ENCODE assay signal across 21 cellular contexts in the genomic region with DNA sequence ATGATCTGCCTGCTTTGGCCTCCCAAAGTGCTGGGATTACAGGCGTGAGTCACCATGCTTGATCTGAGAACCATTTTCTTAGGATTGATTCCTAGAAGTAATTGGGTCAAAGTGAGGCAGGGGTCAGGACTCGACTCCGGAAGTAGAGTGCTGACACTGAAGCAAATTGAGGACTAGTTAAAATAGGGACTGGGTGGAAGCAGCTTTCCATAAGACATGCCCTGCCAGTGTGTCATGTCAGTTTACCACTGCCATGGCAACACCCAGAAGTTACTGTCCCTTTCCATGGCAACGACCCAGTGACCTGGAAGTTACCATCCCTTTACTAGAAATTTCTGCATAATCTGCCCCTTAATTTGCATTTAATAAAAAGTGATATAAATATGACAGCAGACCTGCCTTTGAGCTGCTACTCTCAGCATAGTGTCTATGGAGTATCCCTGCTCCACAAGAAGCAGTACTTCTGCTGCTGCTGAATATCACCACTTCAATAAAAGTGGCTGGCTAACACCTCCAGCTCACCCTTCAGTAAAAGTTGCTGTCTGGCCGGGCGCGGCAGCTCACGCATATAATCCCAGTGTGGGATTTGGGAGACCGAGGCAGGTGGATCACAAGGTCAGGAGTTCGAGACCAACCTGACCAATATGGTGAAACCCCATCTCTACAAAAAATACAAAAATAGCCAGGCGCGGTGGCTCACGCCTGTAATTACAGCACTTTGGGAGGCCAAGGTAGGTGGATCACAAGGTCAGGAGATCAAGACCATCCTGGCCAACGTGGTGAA. TPM values are rescaled to one million over a fixed set of nuclear protein-coding genes. Genes with fewer than 3 reads are reported as not detected.
A peak's percentile ranks its signal among the peaks of the same experiment; 100 is the strongest.
DNase-seq lines count a peak whose midpoint lies in the region; ATAC-seq, FAIRE-seq and TF ChIP-seq lines count a peak whose summit lies in the region.
"Had no signal": no experiment of that assay in that cellular context is flagged by ENCODE, and none has a peak within 500 bp of the region (broad histone marks: within the 10 kb centered on the region; RNA-seq: fewer than 3 reads in every experiment).

No MANE protein-coding gene starts in this region.

- TF ChIP-seq RAD21 in HepG2 (CRISPR knock-in tag; IDR thresholded peaks at IDR 0.05), result no peak

- intact Hi-C loops in HepG2 (cut with micrococcal nuclease; ENCODE audit: unreplicated experiment), result no loop called here
- intact Hi-C loops in dorsolateral prefrontal cortex (cut with DNase I), result no loop called here

- ATAC-seq in HepG2, result no peak
- ATAC-seq: esophagus mucosa, heart right ventricle, sciatic nerve had no signal

- POLR2A ChIA-PET in HepG2 (lab: Yijun Ruan, JAX), result interaction anchor here (1.1 to 1.7 kb wide), 2 partner anchors 11 to 28 kb away, joined by 5 to 8 read pairs; no protein-coding TSS in a partner anchor

- peaks cover 12% of the 10 kb centered on the region for H3K4me1 ChIP-seq in HepG2 (ENCODE audit: insufficient read depth, low read length)
- H3K4me1 ChIP-seq: heart right ventricle had no signal

- no peak overlapping the region for H3K4me3 ChIP-seq in brain microvascular endothelial cell (ENCODE audit: low read depth, low read length)
- no peak overlapping the region for H3K4me3 ChIP-seq in HepG2 (replicated peaks in 1 of 3; ENCODE audit: insufficient read depth in 1 of 3, low read depth in 2 of 3, low read length in 3 of 3)
- H3K4me3 ChIP-seq in dorsolateral prefrontal cortex, result no peak overlapping the region
- H3K4me3 ChIP-seq: heart right ventricle had no signal

- H4K20me1 ChIP-seq in HepG2 (ENCODE audit: insufficient read depth, low read length), result no peaks in the 10 kb centered on the region

- in situ Hi-C loops in Caki2 (cut with HindIII; ENCODE audit: low pct_unique_long_range_greater_than_20kb, low sequenced_read_pairs), result no loop called here
- in situ Hi-C loops in brain microvascular endothelial cell (cut with HindIII; ENCODE audit: low pct_ligation_motif_present, low sequenced_read_pairs), result no loop called here
- in situ Hi-C loops in HepG2 (cut with HindIII; ENCODE audit: extremely low pct_ligation_motif_present, low pct_unique_long_range_greater_than_20kb), result no loop called here

- BruUV-seq in HepG2 (replicated peaks; lab: Mats Ljungman, UMichigan), result no TSS peak

- 62% methylated on average over 13 of the region's 14 CpGs for WGBS in HepG2 (ENCODE audit: low lambda C conversion rate)

- no peak overlapping the region for H3K9ac ChIP-seq in HepG2 (ENCODE audit: insufficient read depth, low read depth, low read length)

- no peak for TF ChIP-seq POLR2A in HepG2 (IDR thresholded peaks at IDR 0.05; ENCODE audit: insufficient read depth in 1 of 2, low read depth in 2 of 2, low read length in 2 of 2)
- no peak for TF ChIP-seq POLR2A in GM12892 (IDR thresholded peaks at IDR 0.05; ENCODE audit: low read depth, low read length)

- H3K27me3 ChIP-seq in brain microvascular endothelial cell (replicated peaks) (no peaks in the 10 kb centered on the region), HepG2 (ENCODE audit: control insufficient read depth in 1 of 2, insufficient read depth in 2 of 2, low read length in 2 of 2) (no peaks in the 10 kb centered on the region), dorsolateral prefrontal cortex (no peaks in the 10 kb centered on the region)
- H3K27me3 ChIP-seq: heart right ventricle, neutrophil had no signal

- DNase-seq in Caki2 (ENCODE audit: low read depth), result peak; percentile 29
- peak; percentile 36 for DNase-seq in HT1080 (ENCODE audit: low read depth)
- peak; percentile 32 for DNase-seq in brain microvascular endothelial cell
- no peak for DNase-seq in HepG2 (ENCODE audit: low spot score)
- no peak for DNase-seq in GM12892 (ENCODE audit: insufficient read length)
- no peak for DNase-seq in NOMO-1 (lab: John Stamatoyannopoulos, UW; ENCODE audit: unreplicated experiment in 2 of 2)
- no peak for DNase-seq in dorsolateral prefrontal cortex
- no peak for DNase-seq in GM19240 (ENCODE audit: insufficient read length, low spot score)
- DNase-seq: activated CD4-positive, CD25-positive, alpha-beta regulatory T cell; activated naive CD4-positive, alpha-beta T cell treated with Interleukin-2 at 50 U/mL for 16 hours; dermis blood vessel endothelial cell; heart right ventricle; NCI-H1105 treated with DMSO at 0.1 percent for 48 hours; NCI-H2171; NK-92 treated with Interleukin-12 subunit alpha and Interleukin-12 subunit beta, amount 100 ng/mL, for 24 hours; SIG-M5 had no signal

- CTCF ChIA-PET in HepG2 (lab: Yijun Ruan, JAX; ENCODE audit: low intra/inter-chr PET ratio, low total read pairs), result no interaction called here

- TF ChIP-seq CTCF in brain microvascular endothelial cell (IDR thresholded peaks at IDR 0.05; ENCODE audit: low read depth, low read length, missing control alignments) (no peak), HepG2 (CRISPR knock-in tag; IDR thresholded peaks at IDR 0.05) (no peak), dorsolateral prefrontal cortex (IDR thresholded peaks at IDR 0.05 in 54 of 56, conservative IDR thresholded peaks at IDR 0.05 in 2 of 56; ENCODE audit: low read depth in 1 of 56, partially characterized antibody in 56 of 56) (no peak)

- H2AFZ ChIP-seq in HepG2 (ENCODE audit: low read length), result no peak overlapping the region

- H3K79me2 ChIP-seq in HepG2 (ENCODE audit: insufficient read depth, low read length), result no peaks in the 10 kb centered on the region

- no peaks in the 10 kb centered on the region for H3K36me3 ChIP-seq in brain microvascular endothelial cell (replicated peaks)
- H3K36me3 ChIP-seq in HepG2 (replicated peaks in 1 of 2; ENCODE audit: control insufficient read depth in 1 of 2, insufficient read depth in 2 of 2, low read length in 2 of 2), result no peaks in the 10 kb centered on the region
- H3K36me3 ChIP-seq: heart right ventricle, neutrophil had no signal

- no peaks in the 10 kb centered on the region for H3K9me3 ChIP-seq in HepG2 (ENCODE audit: low read length)
- H3K9me3 ChIP-seq: neutrophil had no signal

- H3K4me2 ChIP-seq in HepG2 (ENCODE audit: low read depth, low read length), result no peak overlapping the region

- TF ChIP-seq EP300 in HepG2 (IDR thresholded peaks at IDR 0.05; ENCODE audit: low read depth in 2 of 2, low read length in 2 of 2), result no peak
- TF ChIP-seq EP300 in HepG2 (CRISPR knock-in tag; IDR thresholded peaks at IDR 0.05; ENCODE audit: borderline replicate concordance), result no peak

- no peak for FAIRE-seq in HepG2 (lab: Jason Lieb, UNC)
- FAIRE-seq in GM12892 (lab: Jason Lieb, UNC), result no peak
- FAIRE-seq: astrocyte, islet of Langerhans had no signal

- H3K27ac ChIP-seq in brain microvascular endothelial cell (no peak overlapping the region), HepG2 (ENCODE audit: extremely low read length, insufficient read depth, low read length) (no peak overlapping the region), dorsolateral prefrontal cortex (no peak overlapping the region)
- H3K27ac ChIP-seq: heart right ventricle, neutrophil had no signal

TF ChIP-seq in HepG2, 621 proteins besides CTCF, POLR2A, EP300 and RAD21 (continues in another document):
- TF ChIP-seq SAP130 (CRISPR knock-in tag; IDR thresholded peaks at IDR 0.05; ENCODE audit: low read depth) (peak; percentile 41; the same call in 1 of the 2 replicates), DRAP1 (CRISPR knock-in tag; IDR thresholded peaks at IDR 0.05) (no peak), DMAP1 (CRISPR knock-in tag; IDR thresholded peaks at IDR 0.05) (no peak), ISX (CRISPR knock-in tag; conservative IDR thresholded peaks at IDR 0.05) (no peak), NRL (CRISPR knock-in tag; IDR thresholded peaks at IDR 0.05; ENCODE audit: borderline replicate concordance) (no peak), SNRNP70 (IDR thresholded peaks at IDR 0.05; ENCODE audit: low read depth, low read length) (no peak), ZNF354B (CRISPR knock-in tag; IDR thresholded peaks at IDR 0.05) (no peak), GATAD1 (CRISPR knock-in tag; IDR thresholded peaks at IDR 0.05) (no peak), MXI1 (IDR thresholded peaks at IDR 0.05; ENCODE audit: borderline replicate concordance, low read depth, low read length) (peak; percentile 49; the same call in 1 of the 3 replicates), ZNF468 (CRISPR knock-in tag; IDR thresholded peaks at IDR 0.05) (no peak)

RNA-seq across cellular contexts. Expression of gene JADE2, which starts 47.8 kb away (rescaled TPM):
- total RNA-seq in Caki2 (2014; rRNA removed; shearing (Covaris generic); ENCODE audit: low replicate concordance), result 36.4 and 36.9 TPM in 2 replicates
- total RNA-seq in HT1080 (2014; rRNA removed; shearing (Covaris generic)), result 33.5 and 46.9 TPM in 2 replicates
- 14.7 and 16.3 TPM in 2 replicates for polyA plus RNA-seq in HT1080 (2015; cell fraction: cytosol; rRNA removed)
- polyA plus RNA-seq in HT1080 (2015; cell fraction: nucleus; rRNA removed), result 17.0 and 17.4 TPM in 2 replicates
- 15.1 and 15.6 TPM in 2 replicates for total RNA-seq in HepG2 (2016; rRNA removed; fragmentation: Illumina TruSeq; extraction: Trizol)
- 3.9 and 4.4 TPM in 2 replicates for total RNA-seq in HepG2 (2016; cell fraction: cytosol; rRNA removed; fragmentation: Illumina TruSeq; extraction: Trizol; ENCODE audit: low read depth)
- 15.7 and 16.4 TPM in 2 replicates for total RNA-seq in HepG2 (2016; cell fraction: insoluble cytoplasmic fraction; rRNA removed; fragmentation: Illumina TruSeq; extraction: Trizol)
- 9.9 and 14.2 TPM in 2 replicates for total RNA-seq in HepG2 (2016; cell fraction: membrane; rRNA removed; fragmentation: Illumina TruSeq; extraction: Trizol)
- total RNA-seq in HepG2 (2016; cell fraction: nucleus; rRNA removed; fragmentation: Illumina TruSeq; extraction: Trizol), result 10.7 and 11.7 TPM in 2 replicates
- 7.5 and 9.1 TPM in 2 replicates for polyA plus RNA-seq in HepG2 (2011; rRNA removed)
- polyA plus RNA-seq in HepG2 (2011; cell fraction: cytosol; rRNA removed), result 6.2 and 7.4 TPM in 2 replicates
- 10.9 and 11.6 TPM in 2 replicates for polyA plus RNA-seq in HepG2 (2011; cell fraction: nucleus; rRNA removed)
- 5.4 and 7.6 TPM in 2 replicates for polyA plus RNA-seq in HepG2 (2012)
- 1.7 and 2.3 TPM in 2 replicates for polyA plus RNA-seq in HepG2 (2016; cell fraction: cytosol; fragmentation: Illumina TruSeq; extraction: Trizol; ENCODE audit: low read depth)
- 10.3 and 12.8 TPM in 2 replicates for polyA plus RNA-seq in HepG2 (2016; cell fraction: insoluble cytoplasmic fraction; fragmentation: Illumina TruSeq; extraction: Trizol; ENCODE audit: low read depth)
- 4.9 and 6.8 TPM in 2 replicates for polyA plus RNA-seq in HepG2 (2016; cell fraction: membrane; fragmentation: Illumina TruSeq; extraction: Trizol; ENCODE audit: low read depth)
- 12.5 and 13.5 TPM in 2 replicates for polyA plus RNA-seq in HepG2 (2016; cell fraction: nucleus; fragmentation: Illumina TruSeq; extraction: Trizol; ENCODE audit: insufficient read depth, low read depth)
- polyA minus RNA-seq in HepG2 (2011; rRNA and poly(A)+ RNA removed; ENCODE audit: low replicate concordance), result 17.4 and 97.1 TPM in 2 replicates
- 6.2 and 12.3 TPM in 2 replicates for polyA minus RNA-seq in HepG2 (2011; cell fraction: cytosol; rRNA and poly(A)+ RNA removed)
- 7.2 and 7.7 TPM in 2 replicates for polyA minus RNA-seq in HepG2 (2011; cell fraction: nucleus; rRNA and poly(A)+ RNA removed)
- polyA plus RNA-seq in GM12892 (2012; ENCODE audit: missing spikeins), result 18.1 TPM
- total RNA-seq in dorsolateral prefrontal cortex, result 100 to 1,000 TPM in 59 of 120 experiments, 10 to 100 TPM in 61; 64.6 to 141 (median 99.8) TPM

Comparison
In these comparisons a context has a peak if more than half of its experiments do, and no peak if none do; other contexts are left out.
1. DNase-seq: peak in Caki2 (single experiment), HT1080 (single experiment) and brain microvascular endothelial cell (single experiment); none in HepG2 (single experiment), GM12892 (single experiment), NOMO-1 (0 of 2), dorsolateral prefrontal cortex (0 of 10) and GM19240 (single experiment).